1 cellular context compared by ENCODE assay signal in genomic region chr11:119026970-119027369, GRCh38.
TF ChIP-seq lines count a peak whose summit lies in the region.

No MANE protein-coding gene starts in this region.

TF ChIP-seq in HepG2, 621 proteins besides CTCF, POLR2A, EP300 and RAD21 (continued from another document):
- TF ChIP-seq NCOR1 (IDR thresholded peaks at IDR 0.05; ENCODE audit: borderline replicate concordance, low read length), result peak; percentile 46; the same call in 1 of the 2 replicates
- 0 out of 2 replicates have a peak, but pooled peaks have one; percentile 36 for TF ChIP-seq SIN3A (IDR thresholded peaks at IDR 0.05; ENCODE audit: borderline replicate concordance, low read depth, low read length)
- no peak for TF ChIP-seq ZUFSP (CRISPR knock-in tag; IDR thresholded peaks at IDR 0.05; ENCODE audit: borderline replicate concordance)
- no peak for TF ChIP-seq ZNF276 (CRISPR knock-in tag; IDR thresholded peaks at IDR 0.05; ENCODE audit: low read depth)
- no peak for TF ChIP-seq ZNF607 (CRISPR knock-in tag; IDR thresholded peaks at IDR 0.05; ENCODE audit: borderline replicate concordance)
- TF ChIP-seq ZNF574 (CRISPR knock-in tag; IDR thresholded peaks at IDR 0.05), result peak; percentile 39; the same call in 1 of the 2 replicates
- TF ChIP-seq ZNF263 (CRISPR knock-in tag; IDR thresholded peaks at IDR 0.05), result peak; percentile 68
- TF ChIP-seq ESRRA (CRISPR knock-in tag; IDR thresholded peaks at IDR 0.05; ENCODE audit: low read depth), result 0 out of 2 replicates have a peak, but pooled peaks have one; percentile 66
- no peak for TF ChIP-seq ARNT (IDR thresholded peaks at IDR 0.05)
- TF ChIP-seq FOXP4 (CRISPR knock-in tag; IDR thresholded peaks at IDR 0.05), result 0 out of 2 replicates have a peak, but pooled peaks have one; percentile 22
- TF ChIP-seq ZNF281 (CRISPR knock-in tag; IDR thresholded peaks at IDR 0.05; ENCODE audit: borderline replicate concordance), result peak; percentile 67; the same call in 1 of the 2 replicates
- no peak for TF ChIP-seq NFIC (IDR thresholded peaks at IDR 0.05; ENCODE audit: low read length)
- peak; percentile 88 for TF ChIP-seq HNF4A (CRISPR knock-in tag; IDR thresholded peaks at IDR 0.05)
- TF ChIP-seq PITX1 (CRISPR knock-in tag; IDR thresholded peaks at IDR 0.05), result peak; percentile 34; the same call in 1 of the 2 replicates
- TF ChIP-seq CHD2 (IDR thresholded peaks at IDR 0.05; ENCODE audit: low read depth, low read length), result no peak
- no peak for TF ChIP-seq ZFP37 (CRISPR knock-in tag; IDR thresholded peaks at IDR 0.05; ENCODE audit: borderline replicate concordance)
TF ChIP-seq in HepG2: peak in this region for 42.
